In the genomic region with DNA sequence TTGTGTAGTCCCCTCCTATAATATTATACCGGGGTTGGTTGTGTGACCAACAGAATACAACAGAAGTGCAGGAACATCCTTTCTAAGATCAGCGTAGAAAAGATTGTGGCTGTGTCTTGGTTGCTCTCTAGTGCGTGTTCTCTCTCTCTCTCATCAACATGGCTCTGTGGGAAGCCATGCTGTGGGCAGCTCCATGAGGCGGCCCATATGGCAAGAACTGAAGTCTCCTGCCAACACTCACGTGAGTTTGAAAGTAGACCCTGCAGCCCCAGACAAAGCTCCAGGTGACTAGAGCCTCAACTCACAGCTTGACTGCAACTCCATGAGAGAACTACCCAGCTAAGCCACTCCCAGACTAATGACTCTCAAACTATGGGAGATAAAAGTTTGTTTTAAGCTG, we compare ENCODE assay signal across 25 cellular contexts.
"Had no signal": no experiment of that assay in that cellular context is flagged by ENCODE, and none has a peak within 500 bp of the region (broad histone marks: within the 10 kb centered on the region; RNA-seq: fewer than 3 reads in every experiment).

No MANE protein-coding gene starts in this region.

- H3K4me3 ChIP-seq: adrenal gland, body of pancreas, coronary artery had no signal

- H3K9me3 ChIP-seq: adrenal gland, body of pancreas had no signal

- DNase-seq: activated B cell treated with CpG ODN at 0.5 μM for 24 hours; activated CD4-positive, alpha-beta memory T cell treated with anti-CD3 and anti-CD28 coated beads for 36 hours; activated CD4-positive, alpha-beta T cell treated with anti-CD3 and anti-CD28 coated beads, Interleukin-2, amount 10 ng/mL, durations not matched to agents 24 days and 14 days; activated CD8-positive, alpha-beta memory T cell treated with anti-CD3 and anti-CD28 coated beads, Interleukin-2, amount 10 ng/mL, durations not matched to agents 7 days and 5 days; activated CD8-positive, alpha-beta memory T cell treated with anti-CD3 and anti-CD28 coated beads, Interleukin-2, amount 50 U/mL, for 4 hours; activated CD8-positive, alpha-beta T cell treated with anti-CD3 and anti-CD28 coated beads, Interleukin-2, amount 10 ng/mL, durations not matched to agents 7 days and 5 days; activated effector memory CD4-positive, alpha-beta T cell treated with anti-CD3 and anti-CD28 coated beads, Interleukin-2, amount 50 U/mL, for 16 hours; activated naive CD4-positive, alpha-beta T cell treated with anti-CD3 and anti-CD28 coated beads for 36 hours; activated naive CD8-positive, alpha-beta T cell treated with anti-CD3 and anti-CD28 coated beads for 36 hours; activated naive CD8-positive, alpha-beta T cell treated with anti-CD3 and anti-CD28 coated beads, Interleukin-2, amount 50 U/mL, for 24 hours; activated T-cell treated with anti-CD3 and anti-CD28 coated beads, Interleukin-2, amount 50 U/mL, for 1 hour; activated T-cell treated with anti-CD3 and anti-CD28 coated beads, Interleukin-2, amount 50 U/mL, for 48 hours; adrenal gland; amygdala; aorta; body of pancreas; cerebellar nuclear complex; effector CD8-positive, alpha-beta T cell; foreskin fibroblast; head of caudate nucleus; T-helper 1 cell; T-helper 17 cell; T1000; WERI-Rb-1 had no signal

- H3K27me3 ChIP-seq: adrenal gland, body of pancreas had no signal

- H3K36me3 ChIP-seq: adrenal gland, WERI-Rb-1 had no signal
